ENCODE assay signal across 21 cellular contexts in the genomic region with DNA sequence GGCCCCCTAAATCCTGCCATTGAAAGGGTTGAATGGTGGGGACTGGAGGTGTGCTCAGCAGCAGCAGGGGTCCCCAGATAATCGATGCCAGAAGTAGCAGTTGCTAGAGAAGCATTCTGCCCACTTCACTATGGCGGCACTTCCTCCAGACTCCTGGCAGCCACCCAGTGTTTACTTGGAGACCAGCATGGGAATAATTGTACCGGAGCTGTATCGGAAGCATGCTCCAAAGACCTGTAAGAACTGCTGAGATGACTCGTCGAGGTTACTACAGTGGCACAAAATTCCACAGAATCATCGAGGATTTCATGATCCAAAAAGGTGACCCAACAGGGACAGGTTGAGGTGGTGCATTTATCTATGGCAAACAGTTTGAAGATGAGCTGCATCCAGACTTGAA.
"Had no signal": no experiment of that assay in that cellular context is flagged by ENCODE, and none has a peak within 500 bp of the region (broad histone marks: within the 10 kb centered on the region; RNA-seq: fewer than 3 reads in every experiment).

No MANE protein-coding gene starts in this region.

- ATAC-seq: esophagus mucosa; gastrocnemius medialis; left lung; lower lobe of right lung; natural killer cell treated with Interleukin-12 subunit alpha and Interleukin-12 subunit beta and Interleukin-15 and Interleukin-18, amount 100 ng/mL, for 72 hours; pancreas; psoas muscle; right lobe of liver; stimulated activated naive B cell treated with anti-CD40 and anti-IgM and Interleukin-4, amounts not matched to agents 10 μg/mL and 1 μg/mL and 100 μg/mL, for 72 hours; stimulated activated naive CD8-positive, alpha-beta T cell treated with anti-CD3 and anti-CD28 coated beads, Interleukin-15, amount 100 ng/mL, for 72 hours had no signal

- H3K27me3 ChIP-seq: gastrocnemius medialis, left lung, neural progenitor cell, pancreas, right lobe of liver, testis, tibial nerve had no signal

- H3K9ac ChIP-seq: neural progenitor cell had no signal

- H3K36me3 ChIP-seq: gastrocnemius medialis, left lung, lower lobe of right lung, neural progenitor cell, pancreas, right lobe of liver, tibial nerve had no signal

- H3K4me2 ChIP-seq: neural progenitor cell had no signal

- H3K4me3 ChIP-seq: gastrocnemius medialis, left lung, lower lobe of right lung, neural progenitor cell, pancreas, psoas muscle, right lobe of liver, skin epidermis, testis, tibial nerve had no signal

- H3K9me3 ChIP-seq: gastrocnemius medialis, left lung, lower lobe of right lung, pancreas, psoas muscle, right lobe of liver, testis, tibial nerve had no signal

- H3K4me1 ChIP-seq: left lung, lower lobe of right lung, neural progenitor cell, pancreas, testis, tibial nerve had no signal

- DNase-seq: effector memory CD4-positive, alpha-beta T cell; gastrocnemius medialis; glutamatergic neuron; left lung; lower lobe of right lung; midbrain; occipital lobe; pancreas; psoas muscle; retina; stimulated activated CD4-positive, alpha-beta T cell treated with anti-CD3 and anti-CD28 coated beads, Interleukin-2, amount 100 ng/mL, for 24 hours; stimulated activated CD4-positive, alpha-beta T cell treated with anti-CD3 and anti-CD28 coated beads, Interleukin-4, amount 100 ng/mL, for 4 hours; stimulated activated naive B cell treated with anti-CD40 and anti-IgM and Interleukin-4, amounts not matched to agents 10 μg/mL and 1 μg/mL and 100 μg/mL, for 72 hours; stimulated activated naive CD8-positive, alpha-beta T cell treated with anti-CD3 and anti-CD28 coated beads, Interleukin-15, amount 100 ng/mL, for 72 hours; testis had no signal

- H2AFZ ChIP-seq: neural progenitor cell had no signal

- H3K27ac ChIP-seq: gastrocnemius medialis, left lung, lower lobe of right lung, neural progenitor cell, pancreas, psoas muscle, right lobe of liver, skin epidermis, testis, tibial nerve had no signal
